Comparison of ENCODE assay signal across 8 cellular contexts in genomic region chr12:31728917-31729640, GRCh38. TPM values are rescaled to one million over a fixed set of nuclear protein-coding genes. Genes with fewer than 3 reads are reported as not detected.
DNase-seq lines count a peak whose midpoint lies in the region; ATAC-seq and TF ChIP-seq lines count a peak whose summit lies in the region.

TSS of gene AMN1 (minus strand) at chr12:31729021. CDS start at chr12:31729008, 13 bp downstream.

- no peaks in the 10 kb centered on the region for H3K36me3 ChIP-seq in kidney epithelial cell (ENCODE audit: control insufficient read depth, insufficient read depth, low read length)

- peak within 1 kb of the TSS; percentile 99 for H3K27ac Mint-ChIP-seq in activated CD4-positive, alpha-beta T cell treated with anti-CD3 and anti-CD28 coated beads for 36 hours

- peaks cover 52% of the 10 kb centered on the region for H3K4me1 Mint-ChIP-seq in activated CD4-positive, alpha-beta T cell treated with anti-CD3 and anti-CD28 coated beads for 36 hours

- no peaks in the 10 kb centered on the region for H3K27me3 Mint-ChIP-seq in activated CD4-positive, alpha-beta T cell treated with anti-CD3 and anti-CD28 coated beads for 36 hours

- peak; percentile 93 for ATAC-seq in HG03378 (IDR thresholded peaks at IDR 0.05; ENCODE audit: unreplicated experiment)
- ATAC-seq in activated CD4-positive, alpha-beta T cell treated with anti-CD3 and anti-CD28 coated beads for 36 hours: peak; percentile 92

- POLR2A ChIA-PET in activated CD4-positive, alpha-beta T cell treated with anti-CD3 and anti-CD28 coated beads for 36 hours (lab: Charles Lee): interaction anchor here (0.6 to 1.5 kb wide), 10 partner anchors 19 to 378 kb away, joined by 3 to 9 read pairs (median 3); partner anchors contain the start of genes ETFBKMT and RESF1

- TF ChIP-seq POLR2A in GM19099 (IDR thresholded peaks at IDR 0.05; ENCODE audit: extremely low read depth, insufficient read length, low read depth): peak; percentile 71

- H3K27me3 ChIP-seq in kidney epithelial cell (ENCODE audit: control insufficient read depth, insufficient read depth, low read length): no peaks in the 10 kb centered on the region

- TF ChIP-seq CTCF in choroid plexus epithelial cell (conservative IDR thresholded peaks at IDR 0.05; ENCODE audit: low read depth, low read length): peak; percentile 17
- TF ChIP-seq CTCF in kidney epithelial cell (IDR thresholded peaks at IDR 0.05; ENCODE audit: insufficient read depth, low read length, poor library complexity, severe bottlenecking): no peak

- peak within 1 kb of the TSS; percentile 89 for H3K4me3 Mint-ChIP-seq in activated CD4-positive, alpha-beta T cell treated with anti-CD3 and anti-CD28 coated beads for 36 hours

- CTCF ChIA-PET in activated CD4-positive, alpha-beta T cell treated with anti-CD3 and anti-CD28 coated beads for 36 hours (lab: Charles Lee): interaction anchor here (0.7 to 1.6 kb wide), 5 partner anchors 8 to 407 kb away, joined by 3 to 8 read pairs (median 4); no protein-coding TSS in a partner anchor

- intact Hi-C loops in activated CD4-positive, alpha-beta T cell treated with anti-CD3 and anti-CD28 coated beads for 36 hours (cut with DNase I, micrococcal nuclease): loop anchor here (1.0 to 5.0 kb wide), 8 partner anchors 20 to 402 kb away; partner anchors contain the start of genes ETFBKMT (in 2 of the 2), SINHCAF (in 2 of the 2) and RESF1 (in 1 of the 2)

- DNase-seq in AML-193 (lab: John Stamatoyannopoulos, UW): peak; percentile 100
- DNase-seq in NCI-H510A (lab: John Stamatoyannopoulos, UW): peak; percentile 93
- DNase-seq in activated CD4-positive, alpha-beta T cell treated with anti-CD3 and anti-CD28 coated beads for 36 hours: peak; percentile 99
- DNase-seq in choroid plexus epithelial cell (ENCODE audit: low read depth): peak; percentile 100
- peak; percentile 95 for DNase-seq in kidney epithelial cell (ENCODE audit: low read depth)
- DNase-seq in stimulated activated CD4-positive, alpha-beta T cell treated with anti-CD3 and anti-CD28 coated beads, Interleukin-15, amount 100 ng/mL, for 24 hours: peak; percentile 99

- H3K36me3 Mint-ChIP-seq in activated CD4-positive, alpha-beta T cell treated with anti-CD3 and anti-CD28 coated beads for 36 hours (ENCODE audit: low read depth): peaks cover 18% of the 10 kb centered on the region

- H3K4me3 ChIP-seq in choroid plexus epithelial cell (ENCODE audit: low read depth, low read length): peak within 1 kb of the TSS; percentile 73
- H3K4me3 ChIP-seq in kidney epithelial cell (ENCODE audit: low read depth, low read length): peak within 1 kb of the TSS; percentile 66

- peaks cover 14% of the 10 kb centered on the region for H3K9me3 Mint-ChIP-seq in activated CD4-positive, alpha-beta T cell treated with anti-CD3 and anti-CD28 coated beads for 36 hours (ENCODE audit: low read depth)

RNA-seq across cellular contexts. Expression of gene AMN1, which starts in this region (rescaled TPM):
- 1 to 10 TPM; 5.1 to 5.8 TPM for total RNA-seq in activated CD4-positive, alpha-beta T cell treated with anti-CD3 and anti-CD28 coated beads for 36 hours
- 5.3 and 9.3 TPM in 2 replicates for total RNA-seq in kidney epithelial cell

Comparison
In these comparisons a context has a peak if more than half of its experiments do, and no peak if none do; other contexts are left out.
1. Peak in every context shown above with its lines: DNase-seq, ATAC-seq and H3K4me3 ChIP-seq.